22 cellular contexts compared by ENCODE assay signal in genomic region chr6:2224847-2225382, GRCh38. TPM values are rescaled to one million over a fixed set of nuclear protein-coding genes. Genes with fewer than 3 reads are reported as not detected.
DNase-seq lines count a peak whose midpoint lies in the region; ATAC-seq, FAIRE-seq and TF ChIP-seq lines count a peak whose summit lies in the region.
"Had no signal": no experiment of that assay in that cellular context is flagged by ENCODE, and none has a peak within 500 bp of the region (broad histone marks: within the 10 kb centered on the region; RNA-seq: fewer than 3 reads in every experiment).

No MANE protein-coding gene starts in this region.

- intact Hi-C loops in breast epithelium (cut with DNase I; ENCODE audit: low total_unique reads) (loop anchor here (2.0 kb wide), 1 partner anchor 74 kb away; no protein-coding TSS in a partner anchor), mammary epithelial cell (cut with micrococcal nuclease) (no loop called here), body of pancreas (cut with DNase I) (no loop called here)

- H3K79me2 ChIP-seq in mammary epithelial cell (ENCODE audit: insufficient read depth, low read length): peaks cover 70% of the 10 kb centered on the region
- H3K79me2 ChIP-seq in osteoblast (ENCODE audit: insufficient read depth, low read length): peaks cover 54% of the 10 kb centered on the region

- H3K27me3 ChIP-seq in breast epithelium (no peaks in the 10 kb centered on the region), mammary epithelial cell (ENCODE audit: insufficient read depth, low read length) (no peaks in the 10 kb centered on the region), body of pancreas (no peaks in the 10 kb centered on the region), osteoblast (ENCODE audit: insufficient read depth, low read length) (no peaks in the 10 kb centered on the region)

- DNase-seq in breast epithelium (ENCODE audit: low spot score in 2 of 2): no peak
- no peak for DNase-seq in mammary epithelial cell
- no peak for DNase-seq in body of pancreas
- DNase-seq in osteoblast (ENCODE audit: insufficient read length, low spot score, missing footprints): no peak
- no peak for DNase-seq in H54 (ENCODE audit: insufficient read length, low spot score)
- no peak for DNase-seq in frontal cortex (ENCODE audit: low spot score in 2 of 2)
- no peak for DNase-seq in NCI-H187 treated with DMSO at 0.1 percent for 48 hours (lab: John Stamatoyannopoulos, UW)
- DNase-seq in NCI-H1694 treated with DMSO at 0.1 percent for 48 hours (lab: John Stamatoyannopoulos, UW): no peak
- DNase-seq: AML-193; C1 segment of cervical spinal cord; CD8-positive, alpha-beta memory T cell; GDM1; H9; KBM-7; MM.1S; NCI-H1048; NCI-H1417 treated with DMSO at 0.1 percent for 48 hours; NCI-H1930 had no signal

- CTCF ChIA-PET in mammary epithelial cell (lab: Charles Lee; ENCODE audit: low non-redundant PET): no interaction called here

- TF ChIP-seq CTCF in breast epithelium (IDR thresholded peaks at IDR 0.05): no peak
- TF ChIP-seq CTCF in mammary epithelial cell (conservative IDR thresholded peaks at IDR 0.05 in 1 of 2, IDR thresholded peaks at IDR 0.05 in 1 of 2; ENCODE audit: extremely low read depth in 1 of 2, insufficient read depth in 1 of 2, low read depth in 1 of 2, low read length in 2 of 2): no peak
- TF ChIP-seq CTCF in body of pancreas (IDR thresholded peaks at IDR 0.05): no peak
- no peak for TF ChIP-seq CTCF in osteoblast (IDR thresholded peaks at IDR 0.05; ENCODE audit: extremely low read depth, low read depth, low read length)

- no peak overlapping the region for H3K9ac ChIP-seq in mammary epithelial cell (ENCODE audit: insufficient read depth, low read length)

- no peak for ATAC-seq in body of pancreas
- ATAC-seq: SK-N-SH treated with all-trans-retinoic acid at 6 μM for 48 hours had no signal

- peaks cover 0 to 6% of the 10 kb centered on the region in 2 donors for H3K4me1 ChIP-seq in breast epithelium
- H3K4me1 ChIP-seq in mammary epithelial cell (ENCODE audit: insufficient read depth, low read length): peaks cover 23% of the 10 kb centered on the region
- peaks cover 45% of the 10 kb centered on the region for H3K4me1 ChIP-seq in body of pancreas
- peaks cover 21% of the 10 kb centered on the region for H3K4me1 ChIP-seq in osteoblast (ENCODE audit: insufficient read depth, low read length)

- H2AFZ ChIP-seq in mammary epithelial cell (ENCODE audit: low read depth, low read length) (no peak overlapping the region), osteoblast (ENCODE audit: low read length) (no peak overlapping the region)

- H4K20me1 ChIP-seq in mammary epithelial cell (ENCODE audit: insufficient read depth, low read length) (no peaks in the 10 kb centered on the region), osteoblast (ENCODE audit: insufficient read depth, low read length) (no peaks in the 10 kb centered on the region)

- no peaks in the 10 kb centered on the region for H3K9me3 ChIP-seq in breast epithelium
- H3K9me3 ChIP-seq in mammary epithelial cell (replicated peaks; ENCODE audit: insufficient read depth, low read length): no peaks in the 10 kb centered on the region
- no peaks in the 10 kb centered on the region for H3K9me3 ChIP-seq in body of pancreas
- no peaks in the 10 kb centered on the region for H3K9me3 ChIP-seq in osteoblast (ENCODE audit: low read depth, low read length)

- in situ Hi-C loops in mammary epithelial cell (cut with MboI; ENCODE audit: low sequenced_read_pairs in 2 of 2): no loop called here

- TF ChIP-seq POLR2A in breast epithelium (IDR thresholded peaks at IDR 0.05) (no peak), body of pancreas (IDR thresholded peaks at IDR 0.05) (no peak), H54 (IDR thresholded peaks at IDR 0.05; ENCODE audit: low read depth, low read length) (no peak)

- dilution Hi-C loops in mammary epithelial cell (cut with HindIII; ENCODE audit: low sequenced_read_pairs): no loop called here

- 98% methylated on average over 7 of the region's 11 CpGs for WGBS in mammary epithelial cell (ENCODE audit: low coverage, missing lambda C conversion rate)
- WGBS in body of pancreas, 2 donors: 81 to 89% methylated on average over 10 to 11 of the region's 11 CpGs

- H3K27ac ChIP-seq in breast epithelium: peak overlapping the region; percentile 15 to 23
- no peak overlapping the region for H3K27ac ChIP-seq in mammary epithelial cell (ENCODE audit: insufficient read depth, low read depth, low read length)
- H3K27ac ChIP-seq in body of pancreas: peak overlapping the region; percentile 62 to 85 (median 78)
- H3K27ac ChIP-seq in osteoblast (ENCODE audit: low read depth, low read length): peak overlapping the region; percentile 46
- H3K27ac ChIP-seq: 22Rv1, HL-60 had no signal

- FAIRE-seq in H54 (lab: Jason Lieb, UNC) (no peak), frontal cortex (lab: Jason Lieb, UNC) (no peak)
- FAIRE-seq: D721Med had no signal

- H3K36me3 ChIP-seq in breast epithelium (no peaks in the 10 kb centered on the region), mammary epithelial cell (ENCODE audit: insufficient read depth, low read length) (no peaks in the 10 kb centered on the region), body of pancreas (replicated peaks in 1 of 2; ENCODE audit: insufficient read depth in 1 of 2, low read depth in 2 of 2) (no peaks in the 10 kb centered on the region), osteoblast (ENCODE audit: insufficient read depth, low read length) (no peaks in the 10 kb centered on the region)

- no TSS peak for BruUV-seq in mammary epithelial cell (replicated peaks; lab: Mats Ljungman, UMichigan)

- H3K4me2 ChIP-seq in mammary epithelial cell (ENCODE audit: insufficient read depth, low read depth, low read length) (no peak overlapping the region), osteoblast (ENCODE audit: insufficient read depth, low read length) (peak overlapping the region; percentile 25)

- H3K4me3 ChIP-seq in breast epithelium (no peak overlapping the region), mammary epithelial cell (replicated peaks in 1 of 3; ENCODE audit: insufficient read depth in 1 of 3, low read depth in 2 of 3, low read length in 3 of 3) (no peak overlapping the region), body of pancreas (no peak overlapping the region), osteoblast (ENCODE audit: insufficient read depth, low read length) (no peak overlapping the region)

RNA-seq across cellular contexts. Expression of gene GMDS, which starts 20.5 kb away (rescaled TPM):
- total RNA-seq in breast epithelium: 10 to 100 TPM in 2 of 3 donors, 1 to 10 TPM in 1; 7.5 to 29.2 (median 17.0) TPM
- total RNA-seq in mammary epithelial cell: 10 to 100 TPM; 11.5 to 34.1 TPM
- 19.0 TPM for polyA plus RNA-seq in mammary epithelial cell
- polyA minus RNA-seq in mammary epithelial cell: 25.1 TPM
- 10 to 100 TPM; 34.5 to 63.3 TPM for total RNA-seq in body of pancreas
- total RNA-seq in osteoblast: 23.2 and 30.9 TPM in 2 replicates
- 5.3 TPM for total RNA-seq in frontal cortex
